In the genomic region with DNA sequence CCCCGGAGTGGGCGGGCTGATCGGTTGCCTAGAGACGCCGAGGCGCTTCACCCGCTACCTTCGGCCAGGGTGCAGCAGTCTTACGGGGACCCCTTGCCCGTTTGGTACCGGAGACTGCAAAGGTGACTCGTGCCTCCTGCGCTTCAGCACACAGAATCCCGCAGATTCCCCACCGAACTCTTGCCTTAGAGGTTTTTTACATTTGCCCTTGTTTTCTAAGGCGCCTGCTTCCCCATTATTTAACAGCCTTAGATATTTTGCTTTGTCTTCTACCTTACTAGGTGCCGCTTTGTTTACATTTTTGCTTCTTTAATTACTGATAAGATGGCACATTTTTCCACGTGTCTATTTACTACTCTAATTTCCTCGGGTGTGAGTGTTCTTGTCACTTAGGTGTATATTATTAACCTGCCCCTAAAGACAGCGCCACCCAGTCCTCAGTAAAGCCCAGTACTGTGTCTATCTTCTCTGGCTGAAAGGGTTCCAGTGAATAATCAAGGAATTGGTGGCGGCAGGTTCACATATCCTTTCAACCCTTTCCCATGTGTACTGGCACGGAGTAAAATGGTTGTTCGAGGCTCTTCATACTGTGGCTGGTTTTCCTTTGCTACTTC, we compare ENCODE assay signal across 8 cellular contexts. TPM values are rescaled to one million over a fixed set of nuclear protein-coding genes. Genes with fewer than 3 reads are reported as not detected.
DNase-seq lines count a peak whose midpoint lies in the region; ATAC-seq and TF ChIP-seq lines count a peak whose summit lies in the region.

No MANE protein-coding gene starts in this region.

- peak; percentile 11 for ATAC-seq in left lobe of liver
- no peak for ATAC-seq in HG03095 (IDR thresholded peaks at IDR 0.05; ENCODE audit: unreplicated experiment)
- ATAC-seq in sciatic nerve, result no peak

- H3K9me3 ChIP-seq in BE2C (no peaks in the 10 kb centered on the region), adipocyte (ENCODE audit: control insufficient read depth, low read length) (no peaks in the 10 kb centered on the region), thyroid gland (no peaks in the 10 kb centered on the region)

- H3K36me3 ChIP-seq in BE2C (no peaks in the 10 kb centered on the region), adipocyte (ENCODE audit: control insufficient read depth, insufficient read depth, low read length, severe bottlenecking) (no peaks in the 10 kb centered on the region), thyroid gland (no peaks in the 10 kb centered on the region)

- H3K4me1 ChIP-seq in BE2C, result 0 out of 2 replicates have a peak, but pooled peaks cover 3% of the 10 kb centered on the region
- H3K4me1 ChIP-seq in adipocyte (ENCODE audit: control insufficient read depth, insufficient read depth, low read length), result peaks cover 4% of the 10 kb centered on the region
- H3K4me1 ChIP-seq in thyroid gland, result peaks cover 0 to 13% of the 10 kb centered on the region in 2 donors

- intact Hi-C loops in thyroid gland (cut with DNase I) (loop anchor here (10.0 kb wide), 1 partner anchor 167 kb away; a partner anchor contains a TSS), sciatic nerve (cut with DNase I) (no loop called here)

- no peak for TF ChIP-seq POLR2A in thyroid gland (IDR thresholded peaks at IDR 0.05)

- H3K4me3 ChIP-seq in BE2C (ENCODE audit: low read depth, low read length) (peak overlapping the region; percentile 95), adipocyte (ENCODE audit: low read length) (peak overlapping the region; percentile 97), thyroid gland (replicated peaks in 1 of 3) (peak overlapping the region in 2 of 3 donors; percentile 48 to 74)

- DNase-seq in BE2C, result peak; percentile 10
- DNase-seq in HT1080 (ENCODE audit: low read depth), result peak; percentile 6
- DNase-seq in adipocyte (ENCODE audit: low read depth), result no peak
- no peak for DNase-seq in left lobe of liver (ENCODE audit: low spot score)
- peak in 1 of 2 donors; percentile 10 for DNase-seq in thyroid gland
- DNase-seq in ureter (ENCODE audit: low spot score), result no peak
- DNase-seq in sciatic nerve (ENCODE audit: low spot score), result no peak

- no peaks in the 10 kb centered on the region for H3K27me3 ChIP-seq in BE2C
- no peaks in the 10 kb centered on the region for H3K27me3 ChIP-seq in adipocyte (replicated peaks; ENCODE audit: control insufficient read depth, insufficient read depth, low read length)
- no peaks in the 10 kb centered on the region for H3K27me3 ChIP-seq in thyroid gland

- H3K27ac ChIP-seq in thyroid gland, result no peak overlapping the region

- TF ChIP-seq CTCF in BE2C (IDR thresholded peaks at IDR 0.05; ENCODE audit: low read depth, low read length), result 0 out of 2 replicates have a peak, but pooled peaks have one; percentile 19
- no peak for TF ChIP-seq CTCF in thyroid gland (IDR thresholded peaks at IDR 0.05)

- peak overlapping the region; percentile 66 for H3K9ac ChIP-seq in adipocyte (ENCODE audit: low read length)

- 4% methylated on average over 23 of the region's 23 CpGs for WGBS in thyroid gland, 2 donors

RNA-seq across cellular contexts. Expression of a gene that starts 0.6 kb away (rescaled TPM):
- 7.4 TPM for polyA plus RNA-seq in BE2C (2012; ENCODE audit: insufficient read depth, insufficient read length, low read depth)
- 6.3 and 14.5 TPM in 2 replicates for total RNA-seq in HT1080 (2014; rRNA removed; shearing (Covaris generic))
- polyA plus RNA-seq in HT1080 (2015; cell fraction: cytosol; rRNA removed), result 4.5 and 5.3 TPM in 2 replicates
- polyA plus RNA-seq in HT1080 (2015; cell fraction: nucleus; rRNA removed), result 23.0 and 28.2 TPM in 2 replicates
- total RNA-seq in left lobe of liver (1.3 TPM), thyroid gland (1 to 10 TPM; 5.5 to 7.7 (median 6.8) TPM), ureter (4.7 TPM), sciatic nerve (11.1 TPM)

Comparison
In these comparisons a context has a peak if more than half of its experiments do, and no peak if none do; other contexts are left out.
1. DNase-seq: peak in BE2C (single experiment) and HT1080 (single experiment); none in adipocyte (single experiment), left lobe of liver (single experiment), ureter (single experiment) and sciatic nerve (single experiment).
2. Peak in every context shown above with its lines, with median percentiles within 50 percentile points of each other: H3K4me3 ChIP-seq.